Comparison of ENCODE assay signal across 8 cellular contexts in genomic region chr7:2633538-2634264, GRCh38. TPM values are rescaled to one million over a fixed set of nuclear protein-coding genes. Genes with fewer than 3 reads are reported as not detected.
A peak's percentile ranks its signal among the peaks of the same experiment; 100 is the strongest.
DNase-seq lines count a peak whose midpoint lies in the region; ATAC-seq and TF ChIP-seq lines count a peak whose summit lies in the region.

No MANE protein-coding gene starts in this region.

- H2AFZ ChIP-seq in neuron (ENCODE audit: low read depth, low read length), result no peak overlapping the region

- H3K4me2 ChIP-seq in BLaER1 treated with 17β-estradiol and CSF1 and Interleukin-3, amounts not matched to agents 10 nM and 100 nM, result peak overlapping the region; percentile 90 to 100 (median 98)

- no peaks in the 10 kb centered on the region for H3K9me3 ChIP-seq in BLaER1 treated with 17β-estradiol and CSF1 and Interleukin-3, amounts not matched to agents 10 nM and 100 nM (replicated peaks in 1 of 11)
- H3K9me3 ChIP-seq in neuron (ENCODE audit: low read length) (no peaks in the 10 kb centered on the region), upper lobe of right lung (no peaks in the 10 kb centered on the region)

- no peaks in the 10 kb centered on the region for H3K27me3 ChIP-seq in BLaER1 treated with 17β-estradiol and CSF1 and Interleukin-3, amounts not matched to agents 10 nM and 100 nM
- no peaks in the 10 kb centered on the region for H3K27me3 ChIP-seq in neuron (ENCODE audit: insufficient read depth, low read length)
- H3K27me3 ChIP-seq in upper lobe of right lung, result no peaks in the 10 kb centered on the region

- peak; percentile 26 for DNase-seq in activated T-cell treated with anti-CD3 and anti-CD28 coated beads for 4 hours
- peak; percentile 93 for DNase-seq in fibroblast of mammary gland (ENCODE audit: low read depth)
- peak; percentile 78 for DNase-seq in upper lobe of right lung
- no peak for DNase-seq in NCI-H82 (lab: John Stamatoyannopoulos, UW)
- no peak for DNase-seq in effector CD4-positive, alpha-beta T cell

- H3K36me3 Mint-ChIP-seq in IgD-negative memory B cell, result no peaks in the 10 kb centered on the region

- intact Hi-C loops in upper lobe of right lung (cut with DNase I), result no loop called here

- peaks cover 13 to 26% (median 15%) of the 10 kb centered on the region in 11 experiments; a peak in 18 of 22 replicates for H3K36me3 ChIP-seq in BLaER1 treated with 17β-estradiol and CSF1 and Interleukin-3, amounts not matched to agents 10 nM and 100 nM
- no peaks in the 10 kb centered on the region for H3K36me3 ChIP-seq in neuron (ENCODE audit: insufficient read depth, low read length)
- H3K36me3 ChIP-seq in upper lobe of right lung, result no peaks in the 10 kb centered on the region

- H3K4me1 ChIP-seq in BLaER1 treated with 17β-estradiol and CSF1 and Interleukin-3, amounts not matched to agents 10 nM and 100 nM, result peaks cover 51 to 67% (median 60%) of the 10 kb centered on the region in 10 experiments
- H3K4me1 ChIP-seq in neuron (ENCODE audit: insufficient read depth, low read length), result peaks cover 38% of the 10 kb centered on the region
- peaks cover 50% of the 10 kb centered on the region for H3K4me1 ChIP-seq in upper lobe of right lung

- ATAC-seq in upper lobe of right lung, result peak; percentile 33

- peak overlapping the region; percentile 86 to 96 (median 94) for H3K27ac ChIP-seq in BLaER1 treated with 17β-estradiol and CSF1 and Interleukin-3, amounts not matched to agents 10 nM and 100 nM
- H3K27ac ChIP-seq in upper lobe of right lung, result peak overlapping the region; percentile 70

- H3K4me3 ChIP-seq in BLaER1 treated with 17β-estradiol and CSF1 and Interleukin-3, amounts not matched to agents 10 nM and 100 nM, result peak overlapping the region; percentile 88 to 100 (median 99)
- H3K4me3 ChIP-seq in fibroblast of mammary gland (ENCODE audit: control insufficient read depth, low read depth, low read length) (peak overlapping the region; percentile 77), neuron (ENCODE audit: low read length) (peak overlapping the region; percentile 64), upper lobe of right lung (peak overlapping the region; percentile 87)

- no peaks in the 10 kb centered on the region for H3K9me3 Mint-ChIP-seq in IgD-negative memory B cell

- peak overlapping the region; percentile 93 to 98 (median 97) for H3K9ac ChIP-seq in BLaER1 treated with 17β-estradiol and CSF1 and Interleukin-3, amounts not matched to agents 10 nM and 100 nM

- peaks cover 26 to 67% (median 62%) of the 10 kb centered on the region in 11 experiments; a peak in 21 of 22 replicates for H4K20me1 ChIP-seq in BLaER1 treated with 17β-estradiol and CSF1 and Interleukin-3, amounts not matched to agents 10 nM and 100 nM

- TF ChIP-seq CTCF in fibroblast of mammary gland (conservative IDR thresholded peaks at IDR 0.05; ENCODE audit: control insufficient read depth, insufficient read depth, low read depth, low read length) (no peak), upper lobe of right lung (IDR thresholded peaks at IDR 0.05) (no peak)

- no peaks in the 10 kb centered on the region for H3K27me3 Mint-ChIP-seq in IgD-negative memory B cell

- peak overlapping the region; percentile 84 to 97 (median 93) for H3K4me3 Mint-ChIP-seq in IgD-negative memory B cell

- H3K4me1 Mint-ChIP-seq in IgD-negative memory B cell, result peaks cover 12 to 19% (median 16%) of the 10 kb centered on the region in 3 donors

- peak overlapping the region; percentile 78 to 91 (median 79) for H3K27ac Mint-ChIP-seq in IgD-negative memory B cell

RNA-seq across cellular contexts. Expression of gene TTYH3, which starts 1.9 kb away (rescaled TPM):
- polyA plus RNA-seq in IgD-negative memory B cell, result 2.0 TPM
- 48.8 TPM for total RNA-seq in upper lobe of right lung

RNA-seq across cellular contexts. Expression of gene AMZ1, which starts 54.3 kb away (rescaled TPM):
- 1.9 TPM for polyA plus RNA-seq in IgD-negative memory B cell
- total RNA-seq in upper lobe of right lung, result 0.29 TPM

Comparison
In these comparisons a context has a peak if more than half of its experiments do, and no peak if none do; other contexts are left out.
1. DNase-seq: peak in activated T-cell treated with anti-CD3 and anti-CD28 coated beads for 4 hours (single experiment), fibroblast of mammary gland (single experiment) and upper lobe of right lung (single experiment); none in NCI-H82 (single experiment) and effector CD4-positive, alpha-beta T cell (single experiment).
2. Peak in every context shown above with its lines, with median percentiles within 50 percentile points of each other: H3K4me3 ChIP-seq.